10 cellular contexts compared by ENCODE assay signal in genomic region chr3:30544811-30545210, GRCh38.
DNase-seq lines count a peak whose midpoint lies in the region; ATAC-seq lines count a peak whose summit lies in the region.
"Had no signal": no experiment of that assay in that cellular context is flagged by ENCODE, and none has a peak within 500 bp of the region (broad histone marks: within the 10 kb centered on the region; RNA-seq: fewer than 3 reads in every experiment).

No MANE protein-coding gene starts in this region.

- no peak overlapping the region for H3K27ac Mint-ChIP-seq in stimulated activated naive B cell treated with anti-CD40 and anti-IgM and Interleukin-4, amounts not matched to agents 10 μg/mL and 1 μg/mL and 100 μg/mL, for 72 hours

- no peaks in the 10 kb centered on the region for H3K27me3 Mint-ChIP-seq in stimulated activated naive B cell treated with anti-CD40 and anti-IgM and Interleukin-4, amounts not matched to agents 10 μg/mL and 1 μg/mL and 100 μg/mL, for 72 hours

- H3K27ac ChIP-seq in epithelial cell of prostate = peak overlapping the region; percentile 53

- ATAC-seq in HG02852 (IDR thresholded peaks at IDR 0.05; ENCODE audit: unreplicated experiment) = no peak
- no peak for ATAC-seq in stimulated activated naive B cell treated with anti-CD40 and anti-IgM and Interleukin-4, amounts not matched to agents 10 μg/mL and 1 μg/mL and 100 μg/mL, for 72 hours (replicated peaks)

- H3K4me1 Mint-ChIP-seq in stimulated activated naive B cell treated with anti-CD40 and anti-IgM and Interleukin-4, amounts not matched to agents 10 μg/mL and 1 μg/mL and 100 μg/mL, for 72 hours = peaks cover 11 to 26% of the 10 kb centered on the region in 2 donors

- H3K9me3 Mint-ChIP-seq in stimulated activated naive B cell treated with anti-CD40 and anti-IgM and Interleukin-4, amounts not matched to agents 10 μg/mL and 1 μg/mL and 100 μg/mL, for 72 hours = peaks cover 5 to 11% of the 10 kb centered on the region in 2 donors

- DNase-seq in Daoy (ENCODE audit: low read depth) (peak; percentile 71), NCI-H226 (peak; percentile 57), epithelial cell of prostate (ENCODE audit: low read depth, low spot score) (peak; percentile 34), non-pigmented ciliary epithelial cell (ENCODE audit: low read depth) (peak; percentile 90), Ammon's horn (ENCODE audit: low spot score) (no peak), NCI-H510A treated with DMSO at 0.1 percent for 48 hours (lab: John Stamatoyannopoulos, UW) (no peak)
- no peak for DNase-seq in stimulated activated naive B cell treated with anti-CD40 and anti-IgM and Interleukin-4, amounts not matched to agents 10 μg/mL and 1 μg/mL and 100 μg/mL, for 72 hours
- DNase-seq: NCI-H446, small intestine had no signal

- no peaks in the 10 kb centered on the region for H3K36me3 Mint-ChIP-seq in stimulated activated naive B cell treated with anti-CD40 and anti-IgM and Interleukin-4, amounts not matched to agents 10 μg/mL and 1 μg/mL and 100 μg/mL, for 72 hours

- no peak overlapping the region for H3K4me3 Mint-ChIP-seq in stimulated activated naive B cell treated with anti-CD40 and anti-IgM and Interleukin-4, amounts not matched to agents 10 μg/mL and 1 μg/mL and 100 μg/mL, for 72 hours

Comparison
In these comparisons a context has a peak if more than half of its experiments do, and no peak if none do; other contexts are left out.
1. DNase-seq: peak in Daoy (single experiment), NCI-H226 (single experiment), epithelial cell of prostate (single experiment) and non-pigmented ciliary epithelial cell (single experiment); none in Ammon's horn (single experiment), NCI-H510A treated with DMSO at 0.1 percent for 48 hours (single experiment) and stimulated activated naive B cell treated with anti-CD40 and anti-IgM and Interleukin-4, amounts not matched to agents 10 μg/mL and 1 μg/mL and 100 μg/mL, for 72 hours (single experiment).